8 cellular contexts compared by ENCODE assay signal in the genomic region with DNA sequence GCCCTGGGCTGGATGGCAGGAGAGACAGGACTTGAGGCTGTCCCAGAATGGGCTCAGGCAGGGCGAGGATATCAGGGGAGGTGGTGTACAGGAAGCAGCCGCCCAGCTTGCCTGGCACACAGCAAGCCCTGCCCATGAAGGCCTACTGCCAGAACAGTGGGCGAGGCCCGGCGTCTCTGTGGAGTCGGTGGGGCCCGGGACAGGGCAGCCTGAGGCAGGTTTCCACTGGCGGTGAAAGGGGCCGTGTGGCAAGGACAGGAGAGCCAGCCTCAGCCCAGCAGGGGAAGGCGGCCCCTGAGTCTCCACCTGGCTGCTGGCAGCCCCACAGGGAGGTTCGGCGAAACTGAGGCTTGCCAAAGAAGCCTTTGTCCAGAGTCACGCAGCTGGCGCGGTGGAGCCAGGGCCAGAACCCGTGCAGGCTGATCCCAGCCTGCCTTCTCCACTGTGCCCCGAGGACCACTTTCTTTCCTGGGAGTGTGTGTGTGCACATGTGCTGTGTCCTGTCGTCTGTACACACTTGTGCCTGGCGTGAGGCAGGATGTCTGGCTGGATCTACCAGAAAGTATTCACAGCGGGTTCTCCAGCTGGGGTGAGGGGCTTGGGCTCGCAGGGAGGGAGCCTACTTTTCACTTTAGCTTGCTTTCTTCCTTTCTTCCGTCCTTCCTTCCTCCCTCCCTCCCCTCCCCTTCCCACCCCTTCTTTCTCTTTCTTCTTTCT. TPM values are rescaled to one million over a fixed set of nuclear protein-coding genes. Genes with fewer than 3 reads are reported as not detected.
DNase-seq lines count a peak whose midpoint lies in the region; ATAC-seq and TF ChIP-seq lines count a peak whose summit lies in the region.

No MANE protein-coding gene starts in this region.

- peaks cover 33% of the 10 kb centered on the region for H3K4me1 ChIP-seq in OCI-LY1 (ENCODE audit: insufficient read depth, low read length, severe bottlenecking)
- H3K4me1 ChIP-seq in thyroid gland: peaks cover 16 to 21% of the 10 kb centered on the region in 2 donors

- no peaks in the 10 kb centered on the region for H3K9me3 ChIP-seq in OCI-LY1 (ENCODE audit: low read length)
- no peaks in the 10 kb centered on the region for H3K9me3 ChIP-seq in thyroid gland

- no peaks in the 10 kb centered on the region for H3K79me2 ChIP-seq in OCI-LY1 (ENCODE audit: insufficient read depth, low read length)

- WGBS in thyroid gland, 2 donors: 23 to 32% methylated on average over 5 to 12 of the region's 22 CpGs

- no peaks in the 10 kb centered on the region for H4K20me1 ChIP-seq in OCI-LY1 (ENCODE audit: insufficient read depth, low read length)

- peak overlapping the region; percentile 61; the same call in 1 of the 2 replicates for H3K4me2 ChIP-seq in OCI-LY1 (ENCODE audit: low read length)

- no peaks in the 10 kb centered on the region for H3K36me3 ChIP-seq in OCI-LY1 (ENCODE audit: insufficient read depth, low read length)
- H3K36me3 ChIP-seq in thyroid gland: no peaks in the 10 kb centered on the region

- H3K9me2 ChIP-seq in OCI-LY1 (ENCODE audit: low read depth, low read length): no peaks in the 10 kb centered on the region

- H3K9ac ChIP-seq in OCI-LY1 (ENCODE audit: low read length): no peak overlapping the region

- intact Hi-C loops in thyroid gland (cut with DNase I): no loop called here

- peak; percentile 41 for ATAC-seq in GM18511 (IDR thresholded peaks at IDR 0.05; ENCODE audit: unreplicated experiment)

- H3K4me3 ChIP-seq in OCI-LY1 (ENCODE audit: low read depth, low read length, poor library complexity, severe bottlenecking) (no peak overlapping the region), fibroblast of mammary gland (ENCODE audit: control insufficient read depth, low read depth, low read length) (peak overlapping the region; percentile 79), thyroid gland (replicated peaks in 1 of 3) (peak overlapping the region; percentile 39 to 80 (median 63))

- no peak overlapping the region for H2AFZ ChIP-seq in OCI-LY1 (ENCODE audit: low read length)

- peak in 1 of 2 donors; percentile 22 for TF ChIP-seq POLR2A in thyroid gland (IDR thresholded peaks at IDR 0.05)

- peak; percentile 37 to 42 for DNase-seq in activated T-helper 1 cell treated with anti-CD3 and anti-CD28 coated beads, Interleukin-2, amount 50 U/mL, for 16 hours (ENCODE audit: low read depth in 1 of 2, low spot score in 1 of 2)
- DNase-seq in fibroblast of mammary gland (ENCODE audit: low read depth) (peak; percentile 37), nucleus accumbens (lab: John Stamatoyannopoulos, UW) (peak in 42 of 56 donors; percentile 4 to 79 (median 35)), thyroid gland (peak; percentile 83 to 85), DMS114 treated with DMSO at 0.1 percent for 48 hours (lab: John Stamatoyannopoulos, UW; ENCODE audit: unreplicated experiment) (no peak), NCI-H748 (lab: John Stamatoyannopoulos, UW; ENCODE audit: unreplicated experiment) (no peak)

- TF ChIP-seq CTCF in OCI-LY1 (IDR thresholded peaks at IDR 0.05; ENCODE audit: low read length) (no peak), fibroblast of mammary gland (conservative IDR thresholded peaks at IDR 0.05; ENCODE audit: control insufficient read depth, insufficient read depth, low read depth, low read length) (no peak), thyroid gland (IDR thresholded peaks at IDR 0.05) (no peak)

- H3F3A ChIP-seq in OCI-LY1 (ENCODE audit: insufficient read depth, low read length): no peaks in the 10 kb centered on the region

- no peak overlapping the region for H3K27ac ChIP-seq in OCI-LY1 (ENCODE audit: low read depth, low read length, poor library complexity, severe bottlenecking)
- peak overlapping the region; percentile 67 to 74 (median 74) for H3K27ac ChIP-seq in thyroid gland

- H3K27me3 ChIP-seq in OCI-LY1 (ENCODE audit: insufficient read depth, low read length) (peaks cover 17% of the 10 kb centered on the region; the same call in 1 of the 2 replicates), thyroid gland (no peaks in the 10 kb centered on the region)

RNA-seq across cellular contexts. Expression of gene TSPO, which starts 1.2 kb away (rescaled TPM):
- 100 to 1,000 TPM in 3 of 4 donors, 10 to 100 TPM in 1; 87.4 to 234 (median 170) TPM for total RNA-seq in thyroid gland

RNA-seq across cellular contexts. Expression of gene MCAT, which starts 9.3 kb away (rescaled TPM):
- total RNA-seq in thyroid gland: 10 to 100 TPM; 28.4 to 48.5 (median 38.3) TPM

RNA-seq across cellular contexts. Expression of gene TTLL12, which starts 34.4 kb away (rescaled TPM):
- total RNA-seq in thyroid gland: 10 to 100 TPM; 20.0 to 35.2 (median 28.6) TPM

RNA-seq across cellular contexts. Expression of gene BIK, which starts 42.0 kb away (rescaled TPM):
- 10 to 100 TPM in 1 of 4 donors, 1 to 10 TPM in 3; 4.1 to 12.1 (median 5.7) TPM for total RNA-seq in thyroid gland

Comparison
In these comparisons a context has a peak if more than half of its experiments do, and no peak if none do; other contexts are left out.
1. DNase-seq: peak in activated T-helper 1 cell treated with anti-CD3 and anti-CD28 coated beads, Interleukin-2, amount 50 U/mL, for 16 hours (2 of 2), fibroblast of mammary gland (single experiment), nucleus accumbens (42 of 56) and thyroid gland (2 of 2); none in DMS114 treated with DMSO at 0.1 percent for 48 hours (single experiment) and NCI-H748 (single experiment).